ENCODE assay signal across 25 cellular contexts in the genomic region with DNA sequence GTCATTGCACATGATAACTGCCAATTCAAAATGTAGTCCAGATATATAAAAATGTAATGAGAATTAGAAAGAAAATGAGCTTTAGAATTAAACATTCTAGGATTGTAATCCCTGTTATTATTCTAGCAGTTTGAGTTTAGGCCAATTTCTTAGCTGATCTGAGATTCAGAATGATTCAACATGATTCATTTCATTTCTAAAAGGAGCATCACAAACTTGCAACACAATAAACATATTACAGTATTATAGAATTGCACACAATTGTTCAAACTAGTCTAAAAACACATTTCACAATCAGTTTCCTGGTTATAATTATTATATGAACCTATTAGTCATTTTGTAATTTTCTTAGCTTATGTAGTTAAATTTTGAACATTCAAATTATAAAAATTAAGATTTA. TPM values are rescaled to one million over a fixed set of nuclear protein-coding genes. Genes with fewer than 3 reads are reported as not detected.
"Had no signal": no experiment of that assay in that cellular context is flagged by ENCODE, and none has a peak within 500 bp of the region (broad histone marks: within the 10 kb centered on the region; RNA-seq: fewer than 3 reads in every experiment).

No MANE protein-coding gene starts in this region.

- H3K4me3 ChIP-seq: dorsolateral prefrontal cortex, esophagus squamous epithelium, lung, prostate gland, right lobe of liver, thoracic aorta had no signal

- H3K9me3 ChIP-seq: prostate gland had no signal

- ATAC-seq: naive thymus-derived CD4-positive, alpha-beta T cell; right lobe of liver had no signal

- H3K27me3 Mint-ChIP-seq: brain had no signal

- H3K27ac Mint-ChIP-seq: activated B cell treated with CpG ODN at 0.5 μM for 24 hours; activated CD4-positive, alpha-beta T cell treated with anti-CD3 and anti-CD28 coated beads, Interleukin-2, amount 10 ng/mL, durations not matched to agents 24 days and 14 days; activated naive CD4-positive, alpha-beta T cell treated with anti-CD3 and anti-CD28 coated beads, Interleukin-2, amount 50 U/mL, for 24 hours; activated T-helper 2 cell treated with anti-CD3 and anti-CD28 coated beads, Interferon-gamma antibody, Interleukin-2, Interleukin-4, amounts not matched to agents 10 μg/mL and 5 μg/mL and 100 μg/mL, durations not matched to agents 14 hours and 24 hours and 36 hours; brain; naive thymus-derived CD4-positive, alpha-beta T cell had no signal

- DNase-seq: activated B cell treated with CpG ODN at 0.5 μM for 24 hours; activated CD4-positive, alpha-beta T cell treated with anti-CD3 and anti-CD28 coated beads, Interleukin-2, amount 10 ng/mL, durations not matched to agents 24 days and 14 days; activated T-cell treated with anti-CD3 and anti-CD28 coated beads for 4 hours; amygdala; dorsolateral prefrontal cortex; esophagus squamous epithelium; hippocampal formation; naive thymus-derived CD4-positive, alpha-beta T cell; nucleus accumbens; right lobe of liver; stimulated activated CD4-positive, alpha-beta T cell treated with anti-CD3 and anti-CD28 coated beads, Interleukin-2, amount 100 ng/mL, for 24 hours; stimulated activated naive CD4-positive, alpha-beta T cell; T-helper 2 cell had no signal

- H3K27ac ChIP-seq: dorsolateral prefrontal cortex, esophagus squamous epithelium, prostate gland, right lobe of liver, thoracic aorta had no signal

- FAIRE-seq: TTC549 had no signal

- H3K4me1 Mint-ChIP-seq: activated B cell treated with CpG ODN at 0.5 μM for 24 hours; activated CD4-positive, alpha-beta T cell treated with anti-CD3 and anti-CD28 coated beads, Interleukin-2, amount 10 ng/mL, durations not matched to agents 24 days and 14 days; activated naive CD4-positive, alpha-beta T cell treated with anti-CD3 and anti-CD28 coated beads, Interleukin-2, amount 50 U/mL, for 24 hours; brain; naive thymus-derived CD4-positive, alpha-beta T cell had no signal

- H3K36me3 ChIP-seq: esophagus squamous epithelium, prostate gland, right lobe of liver, thoracic aorta had no signal

- H3K4me3 Mint-ChIP-seq: activated B cell treated with CpG ODN at 0.5 μM for 24 hours; activated CD4-positive, alpha-beta T cell treated with anti-CD3 and anti-CD28 coated beads, Interleukin-2, amount 10 ng/mL, durations not matched to agents 24 days and 14 days; activated naive CD4-positive, alpha-beta T cell treated with anti-CD3 and anti-CD28 coated beads, Interleukin-2, amount 50 U/mL, for 24 hours; brain; naive thymus-derived CD4-positive, alpha-beta T cell had no signal

- H3K4me1 ChIP-seq: prostate gland, right lobe of liver had no signal

- H3K27me3 ChIP-seq: dorsolateral prefrontal cortex, right lobe of liver had no signal

- H3K36me3 Mint-ChIP-seq: brain had no signal

RNA-seq across cellular contexts. Expression of gene TSHB, which starts 43.3 kb away (rescaled TPM):
- total RNA-seq: activated B cell treated with CpG ODN at 0.5 μM for 24 hours; activated CD4-positive, alpha-beta T cell treated with anti-CD3 and anti-CD28 coated beads, Interleukin-2, amount 10 ng/mL, durations not matched to agents 24 days and 14 days; activated CD8-positive, alpha-beta memory T cell treated with anti-CD3 and anti-CD28 coated beads for 36 hours; activated T-helper 2 cell treated with anti-CD3 and anti-CD28 coated beads, Interferon-gamma antibody, Interleukin-2, Interleukin-4, amounts not matched to agents 10 μg/mL and 5 μg/mL and 100 μg/mL, durations not matched to agents 14 hours and 24 hours and 36 hours; cerebellum; dorsolateral prefrontal cortex; esophagus squamous epithelium; glomerular endothelial cell; lung; mononuclear cell; naive thymus-derived CD4-positive, alpha-beta T cell; prostate gland; right lobe of liver; thoracic aorta; urinary bladder had no signal
- polyA plus RNA-seq: lung; naive thymus-derived CD4-positive, alpha-beta T cell; urinary bladder had no signal
